Comparison of ENCODE assay signal across 16 cellular contexts in genomic region chr2:180411631-180412030, GRCh38.
DNase-seq lines count a peak whose midpoint lies in the region; ATAC-seq and TF ChIP-seq lines count a peak whose summit lies in the region.
"Had no signal": no experiment of that assay in that cellular context is flagged by ENCODE, and none has a peak within 500 bp of the region (broad histone marks: within the 10 kb centered on the region; RNA-seq: fewer than 3 reads in every experiment).

No MANE protein-coding gene starts in this region.

- no peaks in the 10 kb centered on the region for H3F3A ChIP-seq in GM23338 (replicated peaks; ENCODE audit: low read depth)

- TF ChIP-seq CTCF in GM23338 (conservative IDR thresholded peaks at IDR 0.05; ENCODE audit: low read depth in 2 of 2) (no peak), WERI-Rb-1 (IDR thresholded peaks at IDR 0.05; ENCODE audit: low read depth, low read length) (no peak)

- no peaks in the 10 kb centered on the region; the same call in 2 of the 3 replicates for H3K4me1 Mint-ChIP-seq in GM23338
- H3K4me1 Mint-ChIP-seq in T-helper 17 cell = no peaks in the 10 kb centered on the region
- H3K4me1 Mint-ChIP-seq: activated naive CD4-positive, alpha-beta T cell treated with anti-CD3 and anti-CD28 coated beads, Interleukin-2, amount 50 U/mL, for 24 hours had no signal

- no peaks in the 10 kb centered on the region for H4K20me1 ChIP-seq in GM23338 (replicated peaks; ENCODE audit: insufficient read depth)

- no peaks in the 10 kb centered on the region for H3K36me3 Mint-ChIP-seq in GM23338 (ENCODE audit: low read depth)
- no peaks in the 10 kb centered on the region for H3K36me3 Mint-ChIP-seq in T-helper 17 cell (ENCODE audit: low read depth)
- H3K36me3 Mint-ChIP-seq: activated naive CD4-positive, alpha-beta T cell treated with anti-CD3 and anti-CD28 coated beads, Interleukin-2, amount 50 U/mL, for 24 hours had no signal

- H3K9me3 Mint-ChIP-seq in GM23338 = no peaks in the 10 kb centered on the region
- H3K9me3 Mint-ChIP-seq: activated naive CD4-positive, alpha-beta T cell treated with anti-CD3 and anti-CD28 coated beads, Interleukin-2, amount 50 U/mL, for 24 hours; T-helper 2 cell treated with Interferon-gamma antibody and Interleukin-4, amounts not matched to agents 5 μg/mL and 100 μg/mL, for 36 hours had no signal

- H3K4me3 Mint-ChIP-seq in GM23338 = no peak overlapping the region
- no peak overlapping the region for H3K4me3 Mint-ChIP-seq in T-helper 17 cell
- H3K4me3 Mint-ChIP-seq: activated naive CD4-positive, alpha-beta T cell treated with anti-CD3 and anti-CD28 coated beads, Interleukin-2, amount 50 U/mL, for 24 hours; T-helper 2 cell treated with Interferon-gamma antibody and Interleukin-4, amounts not matched to agents 5 μg/mL and 100 μg/mL, for 36 hours had no signal

- ATAC-seq in GM23338 (no peak), T-helper 17 cell (no peak), GM18502 (IDR thresholded peaks at IDR 0.05; ENCODE audit: poor library complexity, unreplicated experiment) (no peak)
- ATAC-seq: Panc1 had no signal

- no peak overlapping the region; the same call in 1 of the 2 replicates for H2AFZ ChIP-seq in GM23338

- H3K4me1 ChIP-seq in GM23338 (ENCODE audit: insufficient read depth) = peaks cover 4% of the 10 kb centered on the region; the same call in 1 of the 2 replicates
- H3K4me1 ChIP-seq: prostate gland had no signal

- no peaks in the 10 kb centered on the region for H3K27me3 ChIP-seq in GM23338 (ENCODE audit: insufficient read depth)
- H3K27me3 ChIP-seq in WERI-Rb-1 (ENCODE audit: insufficient read depth, low read depth, severe bottlenecking) = no peaks in the 10 kb centered on the region

- H3K27ac Mint-ChIP-seq in GM23338 = peak overlapping the region; percentile 5; the same call in 1 of the 2 replicates
- no peak overlapping the region for H3K27ac Mint-ChIP-seq in T-helper 17 cell
- H3K27ac Mint-ChIP-seq: activated naive CD4-positive, alpha-beta T cell treated with anti-CD3 and anti-CD28 coated beads, Interleukin-2, amount 50 U/mL, for 24 hours; T-helper 2 cell treated with Interferon-gamma antibody and Interleukin-4, amounts not matched to agents 5 μg/mL and 100 μg/mL, for 36 hours had no signal

- H3K9me2 ChIP-seq in GM23338 (ENCODE audit: insufficient read depth) = no peaks in the 10 kb centered on the region

- DNase-seq in DMS53 treated with DMSO at 0.1 percent for 48 hours (lab: John Stamatoyannopoulos, UW; ENCODE audit: unreplicated experiment) (peak; percentile 50), GM23338 (ENCODE audit: low spot score) (no peak), HT-29 (ENCODE audit: low spot score) (peak; percentile 61), kidney tubule cell (ENCODE audit: low spot score) (peak; percentile 79), WERI-Rb-1 (no peak), T-helper 17 cell (no peak), medulla oblongata (ENCODE audit: extremely low spot score) (no peak)
- DNase-seq: caudate nucleus; NCI-H226; stimulated activated CD4-positive, alpha-beta T cell treated with anti-CD3 and anti-CD28 coated beads, Interleukin-2, amount 100 ng/mL, for 48 hours; stimulated activated naive CD4-positive, alpha-beta T cell had no signal

- H3K4me3 ChIP-seq in GM23338 = no peak overlapping the region
- H3K4me3 ChIP-seq in WERI-Rb-1 (ENCODE audit: low read depth, low read length) = no peak overlapping the region
- H3K4me3 ChIP-seq: prostate gland had no signal

- no peak overlapping the region for H3K4me2 ChIP-seq in GM23338

- H3K36me3 ChIP-seq in GM23338 (ENCODE audit: insufficient read depth) = no peaks in the 10 kb centered on the region
- no peaks in the 10 kb centered on the region for H3K36me3 ChIP-seq in WERI-Rb-1
- H3K36me3 ChIP-seq: prostate gland had no signal

- H3K9me3 ChIP-seq in WERI-Rb-1 (ENCODE audit: severe bottlenecking) (no peaks in the 10 kb centered on the region), T-helper 17 cell (ENCODE audit: control insufficient read depth, low read length, poor library complexity, severe bottlenecking) (no peaks in the 10 kb centered on the region)
- H3K9me3 ChIP-seq: prostate gland had no signal

- H3K27ac ChIP-seq in GM23338 (ENCODE audit: low read depth) (no peak overlapping the region), WERI-Rb-1 (no peak overlapping the region)
- H3K27ac ChIP-seq: prostate gland had no signal

- H3K27me3 Mint-ChIP-seq in GM23338 (ENCODE audit: insufficient read depth, low read depth, poor library complexity) (no peaks in the 10 kb centered on the region), T-helper 17 cell (no peaks in the 10 kb centered on the region)
- H3K27me3 Mint-ChIP-seq: activated naive CD4-positive, alpha-beta T cell treated with anti-CD3 and anti-CD28 coated beads, Interleukin-2, amount 50 U/mL, for 24 hours had no signal

- H3K79me2 ChIP-seq in GM23338 (replicated peaks; ENCODE audit: insufficient read depth) = no peaks in the 10 kb centered on the region

TF ChIP-seq in GM23338, 12 proteins besides CTCF, POLR2A, EP300 and RAD21:
- TF ChIP-seq REST (IDR thresholded peaks at IDR 0.05; ENCODE audit: unreplicated experiment) = no peak
- no peak for TF ChIP-seq NANOG (IDR thresholded peaks at IDR 0.05; ENCODE audit: borderline replicate concordance)
- TF ChIP-seq ZNF331 (CRISPR knock-in tag; IDR thresholded peaks at IDR 0.05; ENCODE audit: low read depth) = no peak

Comparison
In these comparisons a context has a peak if more than half of its experiments do, and no peak if none do; other contexts are left out.
1. DNase-seq: peak in DMS53 treated with DMSO at 0.1 percent for 48 hours (single experiment), HT-29 (single experiment) and kidney tubule cell (single experiment); none in GM23338 (single experiment), WERI-Rb-1 (single experiment), T-helper 17 cell (0 of 3) and medulla oblongata (single experiment).